In the genomic region with DNA sequence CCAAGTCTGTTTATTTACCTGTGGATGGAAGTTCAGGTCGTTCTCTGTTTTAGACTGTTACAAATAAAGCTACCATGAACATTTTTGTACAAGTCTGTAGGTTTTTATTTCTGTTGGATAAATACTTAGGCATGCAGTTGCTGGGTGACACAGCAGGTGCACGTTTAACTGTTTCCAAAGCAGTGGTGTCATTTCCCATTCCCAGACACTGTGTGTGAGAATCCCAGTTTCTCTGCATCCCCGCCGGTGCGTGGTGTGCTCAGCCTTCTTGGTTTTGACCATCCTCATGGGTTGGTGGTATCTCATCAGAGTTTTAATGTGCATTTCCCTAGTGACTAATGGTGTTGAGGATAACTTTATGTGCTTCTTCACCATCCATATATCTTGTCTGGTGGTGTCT, we compare ENCODE assay signal across 21 cellular contexts. TPM values are rescaled to one million over a fixed set of nuclear protein-coding genes. Genes with fewer than 3 reads are reported as not detected.
DNase-seq lines count a peak whose midpoint lies in the region; ATAC-seq and TF ChIP-seq lines count a peak whose summit lies in the region.
"Had no signal": no experiment of that assay in that cellular context is flagged by ENCODE, and none has a peak within 500 bp of the region (broad histone marks: within the 10 kb centered on the region; RNA-seq: fewer than 3 reads in every experiment).

No MANE protein-coding gene starts in this region.

- H3K27me3 ChIP-seq in HL-60 (ENCODE audit: insufficient read depth, poor library complexity, severe bottlenecking) (no peaks in the 10 kb centered on the region), SK-N-SH (ENCODE audit: insufficient read depth) (no peaks in the 10 kb centered on the region)

- H3K9me2 ChIP-seq in SK-N-SH: no peaks in the 10 kb centered on the region

- H4K20me1 ChIP-seq in SK-N-SH (ENCODE audit: insufficient read depth): no peaks in the 10 kb centered on the region

- H3K9ac ChIP-seq in SK-N-SH: no peak overlapping the region

- H3K4me3 ChIP-seq in HL-60 (replicated peaks; ENCODE audit: insufficient read depth, low read length): no peak overlapping the region
- H3K4me3 ChIP-seq in SK-N-SH (ENCODE audit: low read depth in 2 of 2, low read length in 1 of 2): no peak overlapping the region
- H3K4me3 ChIP-seq: A549, PC-9 had no signal

- no peaks in the 10 kb centered on the region for H3K36me3 ChIP-seq in SK-N-SH (replicated peaks in 1 of 2; ENCODE audit: control insufficient read depth in 1 of 2, insufficient read depth in 2 of 2, low read length in 1 of 2)

- no peak overlapping the region for H2AFZ ChIP-seq in SK-N-SH (ENCODE audit: low read depth)
- H2AFZ ChIP-seq: PC-9 had no signal

- ATAC-seq in activated CD8-positive, alpha-beta memory T cell treated with anti-CD3 and anti-CD28 coated beads, Interleukin-2, amount 10 ng/mL, durations not matched to agents 7 days and 5 days: no peak
- ATAC-seq: A549 had no signal

- H3K36me3 Mint-ChIP-seq in activated CD8-positive, alpha-beta memory T cell treated with anti-CD3 and anti-CD28 coated beads, Interleukin-2, amount 10 ng/mL, durations not matched to agents 7 days and 5 days: peaks cover 43% of the 10 kb centered on the region
- H3K36me3 Mint-ChIP-seq: CD14-positive monocyte had no signal

- peak overlapping the region; percentile 14 for H3K27ac Mint-ChIP-seq in activated CD8-positive, alpha-beta memory T cell treated with anti-CD3 and anti-CD28 coated beads, Interleukin-2, amount 10 ng/mL, durations not matched to agents 7 days and 5 days
- H3K27ac Mint-ChIP-seq: B cell, CD14-positive monocyte had no signal

- POLR2A ChIA-PET in SK-N-SH (lab: Yijun Ruan, JAX): interaction anchor here (0.7 kb wide), 1 partner anchor 1143 kb away, joined by 3 read pairs; no protein-coding TSS in a partner anchor

- CTCF ChIA-PET in activated CD8-positive, alpha-beta memory T cell treated with anti-CD3 and anti-CD28 coated beads, Interleukin-2, amount 10 ng/mL, durations not matched to agents 7 days and 5 days (lab: Charles Lee): interaction anchor here (1.8 to 3.0 kb wide), 3 partner anchors 15 to 77 kb away, joined by 4 to 10 read pairs (median 6); no protein-coding TSS in a partner anchor
- CTCF ChIA-PET in SK-N-SH (lab: Yijun Ruan, JAX): no interaction called here

- H3K9me3 Mint-ChIP-seq in activated CD8-positive, alpha-beta memory T cell treated with anti-CD3 and anti-CD28 coated beads, Interleukin-2, amount 10 ng/mL, durations not matched to agents 7 days and 5 days (ENCODE audit: low read depth): peaks cover 2% of the 10 kb centered on the region

- H3K4me2 ChIP-seq in SK-N-SH: no peak overlapping the region
- H3K4me2 ChIP-seq: A549, PC-9 had no signal

- no peaks in the 10 kb centered on the region for H3K79me2 ChIP-seq in SK-N-SH (ENCODE audit: insufficient read depth)

- DNase-seq in activated CD8-positive, alpha-beta memory T cell treated with anti-CD3 and anti-CD28 coated beads, Interleukin-2, amount 10 ng/mL, durations not matched to agents 7 days and 5 days: peak; percentile 27
- no peak for DNase-seq in activated CD8-positive, alpha-beta memory T cell treated with anti-CD3 and anti-CD28 coated beads, Interleukin-2, amount 50 U/mL, for 48 hours
- DNase-seq in HL-60 (ENCODE audit: low read depth in 1 of 2, low spot score in 1 of 2) (no peak), mucosa of gallbladder (ENCODE audit: low spot score) (peak; percentile 7), middle frontal gyrus (ENCODE audit: extremely low spot score, low spot score) (no peak), SK-N-SH (no peak), DMS79 treated with DMSO at 0.1 percent for 48 hours (lab: John Stamatoyannopoulos, UW) (no peak)
- DNase-seq: DND-41, GOT3, HCEC 1CT, KBM-7, NCI-H1092, NCI-H1436, NCI-H187 treated with DMSO at 0.1 percent for 48 hours, NCI-H69, PC-9, RPMI8226, SHP77 had no signal

- 63% methylated on average over 5 of the region's 5 CpGs for WGBS in SK-N-SH (ENCODE audit: low lambda C conversion rate)

- H3F3A ChIP-seq in SK-N-SH (replicated peaks; ENCODE audit: insufficient read depth): no peaks in the 10 kb centered on the region

- TF ChIP-seq CTCF in HL-60 (IDR thresholded peaks at IDR 0.05; ENCODE audit: insufficient read depth, low read length) (no peak), SK-N-SH (IDR thresholded peaks at IDR 0.05) (no peak)

- H3K27ac ChIP-seq in HL-60 (replicated peaks) (peak overlapping the region; percentile 14; the same call in 1 of the 2 replicates), SK-N-SH (ENCODE audit: low read depth in 2 of 2, low read length in 1 of 2) (no peak overlapping the region)
- H3K27ac ChIP-seq: A549, PC-9 had no signal

- H3K4me3 Mint-ChIP-seq in activated CD8-positive, alpha-beta memory T cell treated with anti-CD3 and anti-CD28 coated beads, Interleukin-2, amount 10 ng/mL, durations not matched to agents 7 days and 5 days: no peak overlapping the region
- H3K4me3 Mint-ChIP-seq: B cell, CD14-positive monocyte had no signal

- TF ChIP-seq EP300 in SK-N-SH (IDR thresholded peaks at IDR 0.05; ENCODE audit: borderline replicate concordance in 1 of 2, low read depth in 1 of 2, low read length in 1 of 2): no peak

- H3K4me1 Mint-ChIP-seq in activated CD8-positive, alpha-beta memory T cell treated with anti-CD3 and anti-CD28 coated beads, Interleukin-2, amount 10 ng/mL, durations not matched to agents 7 days and 5 days: peaks cover 54% of the 10 kb centered on the region

- H3K9me3 ChIP-seq in SK-N-SH: no peaks in the 10 kb centered on the region
- H3K9me3 ChIP-seq: A549 had no signal

- no peaks in the 10 kb centered on the region; a peak in 1 of 4 replicates for H3K4me1 ChIP-seq in SK-N-SH (ENCODE audit: control insufficient read depth in 1 of 2, insufficient read depth in 2 of 2, low read depth in 1 of 2, low read length in 1 of 2)
- H3K4me1 ChIP-seq: A549 had no signal

- H3K27me3 Mint-ChIP-seq in activated CD8-positive, alpha-beta memory T cell treated with anti-CD3 and anti-CD28 coated beads, Interleukin-2, amount 10 ng/mL, durations not matched to agents 7 days and 5 days: no peaks in the 10 kb centered on the region

- TF ChIP-seq RAD21 in SK-N-SH (IDR thresholded peaks at IDR 0.05; ENCODE audit: low read length): no peak

TF ChIP-seq in SK-N-SH, 30 proteins besides CTCF, POLR2A, EP300 and RAD21 (continues in another document):
- TF ChIP-seq MEF2A (IDR thresholded peaks at IDR 0.05; ENCODE audit: borderline replicate concordance, low read depth): no peak
- no peak for TF ChIP-seq MXI1 (IDR thresholded peaks at IDR 0.05; ENCODE audit: low read depth, low read length)
- no peak for TF ChIP-seq CHD2 (IDR thresholded peaks at IDR 0.05; ENCODE audit: low read length, partially characterized antibody)
- TF ChIP-seq, protein P1, sequence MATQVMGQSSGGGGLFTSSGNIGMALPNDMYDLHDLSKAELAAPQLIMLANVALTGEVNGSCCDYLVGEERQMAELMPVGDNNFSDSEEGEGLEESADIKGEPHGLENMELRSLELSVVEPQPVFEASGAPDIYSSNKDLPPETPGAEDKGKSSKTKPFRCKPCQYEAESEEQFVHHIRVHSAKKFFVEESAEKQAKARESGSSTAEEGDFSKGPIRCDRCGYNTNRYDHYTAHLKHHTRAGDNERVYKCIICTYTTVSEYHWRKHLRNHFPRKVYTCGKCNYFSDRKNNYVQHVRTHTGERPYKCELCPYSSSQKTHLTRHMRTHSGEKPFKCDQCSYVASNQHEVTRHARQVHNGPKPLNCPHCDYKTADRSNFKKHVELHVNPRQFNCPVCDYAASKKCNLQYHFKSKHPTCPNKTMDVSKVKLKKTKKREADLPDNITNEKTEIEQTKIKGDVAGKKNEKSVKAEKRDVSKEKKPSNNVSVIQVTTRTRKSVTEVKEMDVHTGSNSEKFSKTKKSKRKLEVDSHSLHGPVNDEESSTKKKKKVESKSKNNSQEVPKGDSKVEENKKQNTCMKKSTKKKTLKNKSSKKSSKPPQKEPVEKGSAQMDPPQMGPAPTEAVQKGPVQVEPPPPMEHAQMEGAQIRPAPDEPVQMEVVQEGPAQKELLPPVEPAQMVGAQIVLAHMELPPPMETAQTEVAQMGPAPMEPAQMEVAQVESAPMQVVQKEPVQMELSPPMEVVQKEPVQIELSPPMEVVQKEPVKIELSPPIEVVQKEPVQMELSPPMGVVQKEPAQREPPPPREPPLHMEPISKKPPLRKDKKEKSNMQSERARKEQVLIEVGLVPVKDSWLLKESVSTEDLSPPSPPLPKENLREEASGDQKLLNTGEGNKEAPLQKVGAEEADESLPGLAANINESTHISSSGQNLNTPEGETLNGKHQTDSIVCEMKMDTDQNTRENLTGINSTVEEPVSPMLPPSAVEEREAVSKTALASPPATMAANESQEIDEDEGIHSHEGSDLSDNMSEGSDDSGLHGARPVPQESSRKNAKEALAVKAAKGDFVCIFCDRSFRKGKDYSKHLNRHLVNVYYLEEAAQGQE (IDR thresholded peaks at IDR 0.05; ENCODE audit: low read depth, low read length): no peak
- no peak for TF ChIP-seq RXRA (IDR thresholded peaks at IDR 0.05; ENCODE audit: borderline replicate concordance, low read depth)
- no peak for TF ChIP-seq SMC3 (IDR thresholded peaks at IDR 0.05; ENCODE audit: low read depth, low read length)
- no peak for TF ChIP-seq ZBTB33 (IDR thresholded peaks at IDR 0.05; ENCODE audit: borderline replicate concordance, low read depth)
- no peak for TF ChIP-seq RCOR1 (IDR thresholded peaks at IDR 0.05; ENCODE audit: low read length)

RNA-seq across cellular contexts. Expression of gene AHRR, which starts 27.2 kb away (rescaled TPM):
- total RNA-seq in activated CD8-positive, alpha-beta memory T cell treated with anti-CD3 and anti-CD28 coated beads, Interleukin-2, amount 10 ng/mL, durations not matched to agents 7 days and 5 days: 10 to 100 TPM; 56.8 to 64.0 TPM
- 3.5 TPM for total RNA-seq in mucosa of gallbladder
- polyA plus RNA-seq in SK-N-SH (2012; rRNA removed): 0.71 and 0.99 TPM in 2 replicates
- 0.40 and 0.49 TPM in 2 replicates for polyA plus RNA-seq in SK-N-SH (2012; cell fraction: cytosol; rRNA removed)
- 3.2 and 3.3 TPM in 2 replicates for polyA plus RNA-seq in SK-N-SH (2012; cell fraction: nucleus; rRNA removed)

Comparison
In these comparisons a context has a peak if more than half of its experiments do, and no peak if none do; other contexts are left out.
1. DNase-seq: peak in activated CD8-positive, alpha-beta memory T cell treated with anti-CD3 and anti-CD28 coated beads, Interleukin-2, amount 10 ng/mL, durations not matched to agents 7 days and 5 days (single experiment) and mucosa of gallbladder (single experiment); none in activated CD8-positive, alpha-beta memory T cell treated with anti-CD3 and anti-CD28 coated beads, Interleukin-2, amount 50 U/mL, for 48 hours (single experiment), HL-60 (0 of 2), middle frontal gyrus (single experiment), SK-N-SH (single experiment) and DMS79 treated with DMSO at 0.1 percent for 48 hours (single experiment).
2. RNA of gene AHRR, which starts 27.2 kb away (total RNA-seq): 56.8 to 64.0 TPM in activated CD8-positive, alpha-beta memory T cell treated with anti-CD3 and anti-CD28 coated beads, Interleukin-2, amount 10 ng/mL, durations not matched to agents 7 days and 5 days; 3.5 TPM in mucosa of gallbladder (single experiment); every median in the first group is over 10 times any median in the second.